Comparison of ENCODE assay signal across 1 cellular context in the genomic region with DNA sequence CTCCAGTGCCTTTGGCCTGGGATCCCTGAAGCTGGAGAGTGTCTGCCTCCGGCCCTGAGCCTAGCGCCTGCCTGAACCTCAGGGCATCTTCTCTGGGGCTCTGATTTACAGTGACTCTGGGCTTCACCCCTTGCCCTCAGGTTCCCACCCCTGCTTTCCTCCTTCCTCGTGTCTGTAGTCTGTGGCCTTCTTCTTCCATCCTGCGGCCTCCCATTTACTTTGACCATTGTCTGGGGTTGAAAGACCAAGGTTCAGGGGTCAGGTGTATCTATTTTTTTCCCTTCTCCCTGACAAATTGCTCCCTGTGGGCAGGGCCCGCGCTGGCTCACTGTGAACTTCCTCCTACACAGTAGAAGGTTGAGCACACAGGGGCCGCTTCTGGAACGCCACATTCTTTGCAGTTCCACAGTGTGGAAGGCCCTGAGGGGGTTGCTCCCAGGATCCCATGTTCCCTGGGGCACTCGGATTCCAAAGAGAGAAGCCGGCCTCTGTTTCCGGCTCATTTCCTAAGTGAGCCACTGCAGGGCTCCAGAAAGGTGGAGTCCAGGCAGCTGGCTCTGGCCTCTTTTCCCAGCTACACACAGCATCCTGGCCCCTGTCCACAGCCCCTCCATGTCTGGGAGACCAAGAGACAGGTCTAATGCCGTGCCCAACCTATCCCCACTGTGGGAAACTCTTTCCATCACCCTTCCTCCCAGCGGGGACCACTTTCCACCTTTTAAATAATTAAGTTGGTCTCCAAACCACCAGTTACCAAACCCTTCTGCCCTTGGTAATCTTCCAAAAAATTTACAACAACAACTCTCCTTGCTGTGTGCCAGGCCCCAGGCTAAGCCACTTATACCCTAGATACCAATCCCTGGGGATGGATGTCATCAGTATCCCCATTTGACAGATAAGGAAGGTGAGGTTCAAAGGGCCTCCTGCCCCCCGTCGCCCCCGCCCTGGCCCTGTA.
TF ChIP-seq lines count a peak whose summit lies in the region.

No MANE protein-coding gene starts in this region.

TF ChIP-seq in HepG2, 621 proteins besides CTCF, POLR2A, EP300 and RAD21 (continued from another document and continues in another):
- TF ChIP-seq, protein P1, sequence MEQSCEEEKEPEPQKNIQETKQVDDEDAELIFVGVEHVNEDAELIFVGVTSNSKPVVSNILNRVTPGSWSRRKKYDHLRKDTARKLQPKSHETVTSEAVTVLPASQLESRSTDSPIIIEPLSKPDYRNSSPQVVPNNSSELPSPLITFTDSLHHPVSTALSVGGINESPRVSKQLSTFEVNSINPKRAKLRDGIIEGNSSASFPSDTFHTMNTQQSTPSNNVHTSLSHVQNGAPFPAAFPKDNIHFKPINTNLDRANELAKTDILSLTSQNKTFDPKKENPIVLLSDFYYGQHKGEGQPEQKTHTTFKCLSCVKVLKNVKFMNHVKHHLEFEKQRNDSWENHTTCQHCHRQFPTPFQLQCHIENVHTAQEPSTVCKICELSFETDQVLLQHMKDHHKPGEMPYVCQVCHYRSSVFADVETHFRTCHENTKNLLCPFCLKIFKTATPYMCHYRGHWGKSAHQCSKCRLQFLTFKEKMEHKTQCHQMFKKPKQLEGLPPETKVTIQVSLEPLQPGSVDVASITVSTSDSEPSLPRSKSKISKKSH (CRISPR knock-in tag; IDR thresholded peaks at IDR 0.05; ENCODE audit: borderline replicate concordance): no peak
- TF ChIP-seq ZSCAN25 (CRISPR knock-in tag; IDR thresholded peaks at IDR 0.05) (peak; percentile 83), ZFX (CRISPR knock-in tag; IDR thresholded peaks at IDR 0.05; ENCODE audit: low read depth) (no peak; the same call in 1 of the 2 replicates), TBX2 (CRISPR knock-in tag; IDR thresholded peaks at IDR 0.05; ENCODE audit: borderline replicate concordance) (peak; percentile 61), TBP (CRISPR knock-in tag; IDR thresholded peaks at IDR 0.05) (no peak), ZNF260 (CRISPR knock-in tag; IDR thresholded peaks at IDR 0.05; ENCODE audit: borderline replicate concordance, low read depth) (no peak), ZNF431 (CRISPR knock-in tag; IDR thresholded peaks at IDR 0.05; ENCODE audit: borderline replicate concordance, low read depth) (no peak), SYNCRIP (IDR thresholded peaks at IDR 0.05; ENCODE audit: insufficient read depth, low read depth, low read length) (no peak), PRMT3 (CRISPR knock-in tag; IDR thresholded peaks at IDR 0.05; ENCODE audit: borderline replicate concordance, low read depth) (no peak), ARID2 (CRISPR knock-in tag; IDR thresholded peaks at IDR 0.05; ENCODE audit: borderline replicate concordance) (no peak), SMAD3 (CRISPR knock-in tag; IDR thresholded peaks at IDR 0.05) (no peak), SNRNP70 (IDR thresholded peaks at IDR 0.05; ENCODE audit: low read depth, low read length) (no peak), HOXA5 (CRISPR knock-in tag; IDR thresholded peaks at IDR 0.05) (peak; percentile 63; the same call in 1 of the 2 replicates), PHF21A (CRISPR knock-in tag; IDR thresholded peaks at IDR 0.05) (peak; percentile 88), FOXM1 (CRISPR knock-in tag; IDR thresholded peaks at IDR 0.05) (no peak), NR2C2 (CRISPR knock-in tag; IDR thresholded peaks at IDR 0.05; ENCODE audit: borderline replicate concordance) (peak; percentile 93), SRY (CRISPR knock-in tag; IDR thresholded peaks at IDR 0.05) (no peak), ZNF282 (IDR thresholded peaks at IDR 0.05; ENCODE audit: partially characterized antibody) (no peak), PRDM4 (CRISPR knock-in tag; IDR thresholded peaks at IDR 0.05; ENCODE audit: borderline replicate concordance) (no peak), ATAD3A (CRISPR knock-in tag; IDR thresholded peaks at IDR 0.05) (no peak), HOXA3 (CRISPR knock-in tag; IDR thresholded peaks at IDR 0.05) (peak; percentile 14; the same call in 1 of the 2 replicates), PAX8 (CRISPR knock-in tag; IDR thresholded peaks at IDR 0.05; ENCODE audit: borderline replicate concordance) (no peak), MTA1 (CRISPR knock-in tag; IDR thresholded peaks at IDR 0.05; ENCODE audit: borderline replicate concordance) (no peak), ZNF83 (CRISPR knock-in tag; IDR thresholded peaks at IDR 0.05; ENCODE audit: borderline replicate concordance) (no peak), KDM5B (CRISPR knock-in tag; IDR thresholded peaks at IDR 0.05; ENCODE audit: borderline replicate concordance) (no peak), RBM39 (IDR thresholded peaks at IDR 0.05; ENCODE audit: low read depth, low read length, poor library complexity, severe bottlenecking) (no peak), ZNF660 (CRISPR knock-in tag; IDR thresholded peaks at IDR 0.05; ENCODE audit: borderline replicate concordance, low read depth) (no peak), CBX1 (IDR thresholded peaks at IDR 0.05; ENCODE audit: low read depth) (no peak)
- TF ChIP-seq, protein P2, sequence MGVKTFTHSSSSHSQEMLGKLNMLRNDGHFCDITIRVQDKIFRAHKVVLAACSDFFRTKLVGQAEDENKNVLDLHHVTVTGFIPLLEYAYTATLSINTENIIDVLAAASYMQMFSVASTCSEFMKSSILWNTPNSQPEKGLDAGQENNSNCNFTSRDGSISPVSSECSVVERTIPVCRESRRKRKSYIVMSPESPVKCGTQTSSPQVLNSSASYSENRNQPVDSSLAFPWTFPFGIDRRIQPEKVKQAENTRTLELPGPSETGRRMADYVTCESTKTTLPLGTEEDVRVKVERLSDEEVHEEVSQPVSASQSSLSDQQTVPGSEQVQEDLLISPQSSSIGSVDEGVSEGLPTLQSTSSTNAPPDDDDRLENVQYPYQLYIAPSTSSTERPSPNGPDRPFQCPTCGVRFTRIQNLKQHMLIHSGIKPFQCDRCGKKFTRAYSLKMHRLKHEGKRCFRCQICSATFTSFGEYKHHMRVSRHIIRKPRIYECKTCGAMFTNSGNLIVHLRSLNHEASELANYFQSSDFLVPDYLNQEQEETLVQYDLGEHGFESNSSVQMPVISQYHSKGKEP (CRISPR knock-in tag; IDR thresholded peaks at IDR 0.05): no peak
- TF ChIP-seq, protein P3, sequence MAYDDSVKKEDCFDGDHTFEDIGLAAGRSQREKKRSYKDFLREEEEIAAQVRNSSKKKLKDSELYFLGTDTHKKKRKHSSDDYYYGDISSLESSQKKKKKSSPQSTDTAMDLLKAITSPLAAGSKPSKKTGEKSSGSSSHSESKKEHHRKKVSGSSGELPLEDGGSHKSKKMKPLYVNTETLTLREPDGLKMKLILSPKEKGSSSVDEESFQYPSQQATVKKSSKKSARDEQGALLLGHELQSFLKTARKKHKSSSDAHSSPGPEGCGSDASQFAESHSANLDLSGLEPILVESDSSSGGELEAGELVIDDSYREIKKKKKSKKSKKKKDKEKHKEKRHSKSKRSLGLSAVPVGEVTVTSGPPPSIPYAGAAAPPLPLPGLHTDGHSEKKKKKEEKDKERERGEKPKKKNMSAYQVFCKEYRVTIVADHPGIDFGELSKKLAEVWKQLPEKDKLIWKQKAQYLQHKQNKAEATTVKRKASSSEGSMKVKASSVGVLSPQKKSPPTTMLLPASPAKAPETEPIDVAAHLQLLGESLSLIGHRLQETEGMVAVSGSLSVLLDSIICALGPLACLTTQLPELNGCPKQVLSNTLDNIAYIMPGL (CRISPR knock-in tag; IDR thresholded peaks at IDR 0.05; ENCODE audit: borderline replicate concordance in 1 of 2, low read depth in 1 of 2): peak in 1 of 2 experiments; percentile 50; a peak in 1 of 4 replicates
- TF ChIP-seq, protein P4, sequence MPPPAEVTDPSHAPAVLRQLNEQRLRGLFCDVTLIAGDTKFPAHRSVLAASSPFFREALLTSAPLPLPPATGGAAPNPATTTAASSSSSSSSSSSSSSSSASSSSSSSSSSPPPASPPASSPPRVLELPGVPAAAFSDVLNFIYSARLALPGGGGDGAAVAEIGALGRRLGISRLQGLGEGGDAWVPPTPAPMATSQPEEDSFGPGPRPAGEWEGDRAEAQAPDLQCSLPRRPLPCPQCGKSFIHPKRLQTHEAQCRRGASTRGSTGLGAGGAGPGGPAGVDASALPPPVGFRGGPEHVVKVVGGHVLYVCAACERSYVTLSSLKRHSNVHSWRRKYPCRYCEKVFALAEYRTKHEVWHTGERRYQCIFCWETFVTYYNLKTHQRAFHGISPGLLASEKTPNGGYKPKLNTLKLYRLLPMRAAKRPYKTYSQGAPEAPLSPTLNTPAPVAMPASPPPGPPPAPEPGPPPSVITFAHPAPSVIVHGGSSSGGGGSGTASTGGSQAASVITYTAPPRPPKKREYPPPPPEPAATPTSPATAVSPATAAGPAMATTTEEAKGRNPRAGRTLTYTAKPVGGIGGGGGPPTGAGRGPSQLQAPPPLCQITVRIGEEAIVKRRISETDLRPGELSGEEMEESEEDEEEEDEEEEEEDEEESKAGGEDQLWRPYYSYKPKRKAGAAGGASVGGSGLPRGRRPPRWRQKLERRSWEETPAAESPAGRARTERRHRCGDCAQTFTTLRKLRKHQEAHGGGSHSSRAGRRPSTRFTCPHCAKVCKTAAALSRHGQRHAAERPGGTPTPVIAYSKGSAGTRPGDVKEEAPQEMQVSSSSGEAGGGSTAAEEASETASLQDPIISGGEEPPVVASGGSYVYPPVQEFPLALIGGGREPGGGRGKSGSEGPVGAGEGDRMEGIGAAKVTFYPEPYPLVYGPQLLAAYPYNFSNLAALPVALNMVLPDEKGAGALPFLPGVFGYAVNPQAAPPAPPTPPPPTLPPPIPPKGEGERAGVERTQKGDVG (CRISPR knock-in tag; IDR thresholded peaks at IDR 0.05; ENCODE audit: borderline replicate concordance): no peak
- TF ChIP-seq, protein P5, sequence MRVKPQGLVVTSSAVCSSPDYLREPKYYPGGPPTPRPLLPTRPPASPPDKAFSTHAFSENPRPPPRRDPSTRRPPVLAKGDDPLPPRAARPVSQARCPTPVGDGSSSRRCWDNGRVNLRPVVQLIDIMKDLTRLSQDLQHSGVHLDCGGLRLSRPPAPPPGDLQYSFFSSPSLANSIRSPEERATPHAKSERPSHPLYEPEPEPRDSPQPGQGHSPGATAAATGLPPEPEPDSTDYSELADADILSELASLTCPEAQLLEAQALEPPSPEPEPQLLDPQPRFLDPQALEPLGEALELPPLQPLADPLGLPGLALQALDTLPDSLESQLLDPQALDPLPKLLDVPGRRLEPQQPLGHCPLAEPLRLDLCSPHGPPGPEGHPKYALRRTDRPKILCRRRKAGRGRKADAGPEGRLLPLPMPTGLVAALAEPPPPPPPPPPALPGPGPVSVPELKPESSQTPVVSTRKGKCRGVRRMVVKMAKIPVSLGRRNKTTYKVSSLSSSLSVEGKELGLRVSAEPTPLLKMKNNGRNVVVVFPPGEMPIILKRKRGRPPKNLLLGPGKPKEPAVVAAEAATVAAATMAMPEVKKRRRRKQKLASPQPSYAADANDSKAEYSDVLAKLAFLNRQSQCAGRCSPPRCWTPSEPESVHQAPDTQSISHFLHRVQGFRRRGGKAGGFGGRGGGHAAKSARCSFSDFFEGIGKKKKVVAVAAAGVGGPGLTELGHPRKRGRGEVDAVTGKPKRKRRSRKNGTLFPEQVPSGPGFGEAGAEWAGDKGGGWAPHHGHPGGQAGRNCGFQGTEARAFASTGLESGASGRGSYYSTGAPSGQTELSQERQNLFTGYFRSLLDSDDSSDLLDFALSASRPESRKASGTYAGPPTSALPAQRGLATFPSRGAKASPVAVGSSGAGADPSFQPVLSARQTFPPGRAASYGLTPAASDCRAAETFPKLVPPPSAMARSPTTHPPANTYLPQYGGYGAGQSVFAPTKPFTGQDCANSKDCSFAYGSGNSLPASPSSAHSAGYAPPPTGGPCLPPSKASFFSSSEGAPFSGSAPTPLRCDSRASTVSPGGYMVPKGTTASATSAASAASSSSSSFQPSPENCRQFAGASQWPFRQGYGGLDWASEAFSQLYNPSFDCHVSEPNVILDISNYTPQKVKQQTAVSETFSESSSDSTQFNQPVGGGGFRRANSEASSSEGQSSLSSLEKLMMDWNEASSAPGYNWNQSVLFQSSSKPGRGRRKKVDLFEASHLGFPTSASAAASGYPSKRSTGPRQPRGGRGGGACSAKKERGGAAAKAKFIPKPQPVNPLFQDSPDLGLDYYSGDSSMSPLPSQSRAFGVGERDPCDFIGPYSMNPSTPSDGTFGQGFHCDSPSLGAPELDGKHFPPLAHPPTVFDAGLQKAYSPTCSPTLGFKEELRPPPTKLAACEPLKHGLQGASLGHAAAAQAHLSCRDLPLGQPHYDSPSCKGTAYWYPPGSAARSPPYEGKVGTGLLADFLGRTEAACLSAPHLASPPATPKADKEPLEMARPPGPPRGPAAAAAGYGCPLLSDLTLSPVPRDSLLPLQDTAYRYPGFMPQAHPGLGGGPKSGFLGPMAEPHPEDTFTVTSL (CRISPR knock-in tag; IDR thresholded peaks at IDR 0.05; ENCODE audit: borderline replicate concordance): 0 out of 2 replicates have a peak, but pooled peaks have one; percentile 45
- TF ChIP-seq, protein P6, sequence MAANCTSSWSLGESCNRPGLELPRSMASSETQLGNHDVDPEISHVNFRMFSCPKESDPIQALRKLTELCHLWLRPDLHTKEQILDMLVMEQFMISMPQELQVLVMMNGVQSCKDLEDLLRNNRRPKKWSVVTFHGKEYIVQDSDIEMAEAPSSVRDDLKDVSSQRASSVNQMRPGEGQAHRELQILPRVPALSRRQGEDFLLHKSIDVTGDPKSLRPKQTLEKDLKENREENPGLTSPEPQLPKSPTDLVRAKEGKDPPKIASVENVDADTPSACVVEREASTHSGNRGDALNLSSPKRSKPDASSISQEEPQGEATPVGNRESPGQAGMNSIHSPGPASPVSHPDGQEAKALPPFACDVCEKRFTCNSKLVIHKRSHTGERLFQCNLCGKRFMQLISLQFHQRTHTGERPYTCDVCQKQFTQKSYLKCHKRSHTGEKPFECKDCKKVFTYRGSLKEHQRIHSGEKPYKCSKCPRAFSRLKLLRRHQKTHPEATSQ (CRISPR knock-in tag; IDR thresholded peaks at IDR 0.05; ENCODE audit: borderline replicate concordance): no peak
